20 cellular contexts compared by ENCODE assay signal in genomic region chr12:3920378-3921141, GRCh38. TPM values are rescaled to one million over a fixed set of nuclear protein-coding genes. Genes with fewer than 3 reads are reported as not detected.
DNase-seq lines count a peak whose midpoint lies in the region; ATAC-seq and TF ChIP-seq lines count a peak whose summit lies in the region.
"Had no signal": no experiment of that assay in that cellular context is flagged by ENCODE, and none has a peak within 500 bp of the region (broad histone marks: within the 10 kb centered on the region; RNA-seq: fewer than 3 reads in every experiment).

No MANE protein-coding gene starts in this region.

- peak; percentile 66 for ATAC-seq in left colon
- ATAC-seq in stimulated activated naive CD8-positive, alpha-beta T cell treated with anti-CD3 and anti-CD28 coated beads, Interleukin-15, Interleukin-2, amounts not matched to agents 100 U/mL and 50 U/mL, for 24 hours, result no peak
- ATAC-seq in GM19035 (IDR thresholded peaks at IDR 0.05; ENCODE audit: unreplicated experiment), result no peak
- ATAC-seq: WTC11 had no signal

- DNase-seq in EH (ENCODE audit: low read depth) (peak; percentile 20), choroid plexus epithelial cell (ENCODE audit: low read depth) (peak; percentile 16), left colon (peak in 1 of 2 donors; percentile 14), retina (peak; percentile 79), medulla oblongata (ENCODE audit: extremely low spot score) (no peak), NCI-H1048 (lab: John Stamatoyannopoulos, UW) (no peak)
- no peak for DNase-seq in stimulated activated naive CD8-positive, alpha-beta T cell treated with anti-CD3 and anti-CD28 coated beads, Interleukin-15, Interleukin-2, amounts not matched to agents 100 U/mL and 50 U/mL, for 24 hours
- DNase-seq: activated CD8-positive, alpha-beta memory T cell treated with anti-CD3 and anti-CD28 coated beads, Interleukin-2, amount 50 U/mL, for 48 hours; activated effector memory CD4-positive, alpha-beta T cell treated with Interleukin-2 at 50 U/mL for 16 hours; cortex of kidney; H9; NCI-H187 treated with DMSO at 0.1 percent for 48 hours; ovary; stomach; T1000 had no signal

- intact Hi-C loops in left colon (cut with DNase I, micrococcal nuclease), result no loop called here

- H3K4me3 ChIP-seq in choroid plexus epithelial cell (ENCODE audit: low read depth, low read length), result no peak overlapping the region
- H3K4me3 ChIP-seq: breast epithelium, ovary, right atrium auricular region, stomach, upper lobe of left lung had no signal

- no peak for TF ChIP-seq CTCF in choroid plexus epithelial cell (conservative IDR thresholded peaks at IDR 0.05; ENCODE audit: low read depth, low read length)

RNA-seq across cellular contexts. Expression of gene PARP11, which starts 47.4 kb away (rescaled TPM):
- total RNA-seq in left colon, result 1 to 10 TPM; 7.4 to 7.5 TPM

Comparison
In these comparisons a context has a peak if more than half of its experiments do, and no peak if none do; other contexts are left out.
1. DNase-seq: peak in EH (single experiment), choroid plexus epithelial cell (single experiment) and retina (single experiment); none in medulla oblongata (single experiment), stimulated activated naive CD8-positive, alpha-beta T cell treated with anti-CD3 and anti-CD28 coated beads, Interleukin-15, Interleukin-2, amounts not matched to agents 100 U/mL and 50 U/mL, for 24 hours (single experiment) and NCI-H1048 (single experiment).